In the genomic region with DNA sequence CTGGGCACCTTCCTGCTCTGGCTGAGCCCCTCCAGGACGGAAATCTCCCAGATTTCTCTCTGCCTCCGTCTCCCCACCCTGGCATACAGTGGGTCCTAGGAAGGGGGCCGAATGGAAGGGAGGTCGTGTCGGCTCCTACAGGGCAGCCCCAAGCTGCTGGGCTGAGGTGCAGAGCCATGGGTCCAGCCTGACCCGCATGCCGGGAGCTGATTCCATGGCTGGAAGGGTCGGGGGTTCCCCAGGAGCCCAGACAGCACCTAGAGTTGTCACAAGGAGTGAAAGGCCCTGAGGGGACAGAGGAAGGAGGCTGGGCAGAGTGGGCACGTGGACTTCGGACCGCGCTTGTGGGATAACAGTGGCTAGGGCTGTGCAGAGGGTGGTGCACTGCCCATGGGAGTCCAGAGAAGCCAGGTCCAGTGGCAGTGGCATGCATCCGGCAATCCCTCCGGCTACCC, we compare ENCODE assay signal across 25 cellular contexts. TPM values are rescaled to one million over a fixed set of nuclear protein-coding genes. Genes with fewer than 3 reads are reported as not detected.
DNase-seq lines count a peak whose midpoint lies in the region; ATAC-seq, FAIRE-seq and TF ChIP-seq lines count a peak whose summit lies in the region.
"Had no signal": no experiment of that assay in that cellular context is flagged by ENCODE, and none has a peak within 500 bp of the region (broad histone marks: within the 10 kb centered on the region; RNA-seq: fewer than 3 reads in every experiment).

No MANE protein-coding gene starts in this region.

- no peaks in the 10 kb centered on the region for H3K79me2 ChIP-seq in H1 (ENCODE audit: control insufficient read depth in 1 of 2, insufficient read depth in 2 of 2, low read length in 2 of 2)

- POLR2A ChIA-PET in H1 (lab: Charles Lee; ENCODE audit: partially characterized antibody), result interaction anchor here (0.9 to 10.9 kb wide), 6 partner anchors 9 to 406 kb away, joined by 3 to 197 read pairs (median 6); a partner anchor contains a TSS

- peak overlapping the region; percentile 69; the same call in 1 of the 2 replicates for H2BK5ac ChIP-seq in H1 (ENCODE audit: low read depth, low read length)
- peak overlapping the region; percentile 97 for H2BK5ac ChIP-seq in neuronal stem cell (ENCODE audit: low read length)

- peak overlapping the region; percentile 58 for H4K91ac ChIP-seq in H1 (replicated peaks; ENCODE audit: insufficient read length, low read length)
- H4K91ac ChIP-seq in neuronal stem cell (ENCODE audit: low read depth, low read length, poor library complexity), result peak overlapping the region; percentile 97

- H3K79me1 ChIP-seq in H1 (ENCODE audit: low read depth, low read length), result no peaks in the 10 kb centered on the region
- H3K79me1 ChIP-seq in neuronal stem cell (ENCODE audit: low read depth, low read length), result no peaks in the 10 kb centered on the region

- H3K27ac ChIP-seq in C4-2B (peak overlapping the region; percentile 83; the same call in 1 of the 2 replicates), HUES6 (ENCODE audit: low read depth, low read length) (peak overlapping the region; percentile 60; the same call in 1 of the 2 replicates), H1 (ENCODE audit: low read depth, low read length) (no peak overlapping the region), neuronal stem cell (replicated peaks; ENCODE audit: low read length) (peak overlapping the region; percentile 94)
- H3K27ac ChIP-seq: breast epithelium, esophagus muscularis mucosa, KMS-11, tibial artery had no signal

- H2BK120ac ChIP-seq in H1 (replicated peaks; ENCODE audit: low read depth, low read length) (peak overlapping the region; percentile 84), neuronal stem cell (ENCODE audit: low read depth, low read length) (peak overlapping the region; percentile 100)

- H3K14ac ChIP-seq in H1 (ENCODE audit: insufficient read length) (no peak overlapping the region), neuronal stem cell (ENCODE audit: low read length) (peak overlapping the region; percentile 91)

- no peak for FAIRE-seq in H1 (lab: Jason Lieb, UNC)

- no peak overlapping the region for H4K5ac ChIP-seq in H1 (ENCODE audit: insufficient read length, low read depth, low read length)

- H3K27me3 ChIP-seq in HUES6 (ENCODE audit: control insufficient read depth, insufficient read depth, low read length) (no peaks in the 10 kb centered on the region), H1 (replicated peaks in 1 of 4; ENCODE audit: control insufficient read depth in 3 of 4, extremely low read depth in 1 of 4, insufficient read depth in 3 of 4, low read length in 3 of 4) (no peaks in the 10 kb centered on the region; a peak in 1 of 7 replicates), neuronal stem cell (ENCODE audit: control insufficient read depth in 3 of 3, insufficient read depth in 3 of 3, low read depth in 1 of 3, low read length in 3 of 3) (no peaks in the 10 kb centered on the region)
- H3K27me3 ChIP-seq: breast epithelium, dorsolateral prefrontal cortex, esophagus muscularis mucosa, tibial artery had no signal

- no peak for DNase-seq in H1 (ENCODE audit: low read depth in 1 of 2, low spot score in 2 of 2)
- no peak for DNase-seq in neuronal stem cell (ENCODE audit: low spot score)
- DNase-seq in activated CD4-positive, CD25-positive, alpha-beta regulatory T cell treated with anti-CD3 and anti-CD28 coated beads, Interleukin-2, amount 50 U/mL, for 72 hours, result no peak
- no peak for DNase-seq in dedifferentiated amniotic fluid mesenchymal stem cell (ENCODE audit: extremely low spot score)
- DNase-seq: activated CD4-positive, CD25-positive, alpha-beta regulatory T cell; EL; naive thymus-derived CD4-positive, alpha-beta T cell; NCI-H1048; NCI-H2029; NCI-H510A; stimulated activated CD4-positive, alpha-beta T cell treated with anti-CD3 and anti-CD28 coated beads, Interleukin-15, amount 100 ng/mL, for 24 hours; T-helper 2 cell had no signal

- no peak for TF ChIP-seq CTCF in C4-2B (conservative IDR thresholded peaks at IDR 0.05)
- TF ChIP-seq CTCF in H1 (IDR thresholded peaks at IDR 0.05; ENCODE audit: control extremely low read depth in 1 of 3, insufficient read depth in 1 of 3, low read depth in 1 of 3, low read length in 3 of 3), result no peak

- H2AK5ac ChIP-seq in H1 (ENCODE audit: low read depth, low read length) (peak overlapping the region; percentile 25; the same call in 1 of the 2 replicates), neuronal stem cell (ENCODE audit: low read depth, low read length) (peak overlapping the region; percentile 100)

- no peak for TF ChIP-seq RAD21 in H1 (IDR thresholded peaks at IDR 0.05 in 1 of 2, conservative IDR thresholded peaks at IDR 0.05 in 1 of 2; ENCODE audit: low read depth in 2 of 2, low read length in 2 of 2)

- CTCF ChIA-PET in H1 (lab: Charles Lee; ENCODE audit: partially characterized antibody), result interaction anchor here (0.8 to 8.4 kb wide), 7 partner anchors 13 to 556 kb away, joined by 3 to 81 read pairs (median 18); a partner anchor contains a TSS

- H2BK20ac ChIP-seq in H1 (ENCODE audit: low read length), result peak overlapping the region; percentile 98

- peak overlapping the region; percentile 45; the same call in 1 of the 2 replicates for H4K8ac ChIP-seq in H1 (ENCODE audit: extremely low read depth, insufficient read depth, low read length)
- H4K8ac ChIP-seq in neuronal stem cell (ENCODE audit: low read depth, low read length), result peak overlapping the region; percentile 98

- H2BK12ac ChIP-seq in H1 (ENCODE audit: low read depth, low read length), result peak overlapping the region; percentile 86; the same call in 1 of the 2 replicates
- H2BK12ac ChIP-seq in neuronal stem cell (ENCODE audit: low read length), result peak overlapping the region; percentile 48

- no peak overlapping the region for H3K23ac ChIP-seq in H1 (ENCODE audit: insufficient read length)
- peak overlapping the region; percentile 21 for H3K23ac ChIP-seq in neuronal stem cell (ENCODE audit: low read depth, low read length, poor library complexity)

- peak overlapping the region in 1 of 2 experiments; percentile 16; a peak in 1 of 4 replicates for H3K4me2 ChIP-seq in H1 (ENCODE audit: insufficient read depth in 1 of 2, low read depth in 2 of 2, low read length in 2 of 2)
- no peak overlapping the region for H3K4me2 ChIP-seq in neuronal stem cell (ENCODE audit: insufficient read depth, low read length, poor library complexity, severe bottlenecking)
- H3K4me2 ChIP-seq: KMS-11 had no signal

- peaks cover 0 to 3% of the 10 kb centered on the region in 2 experiments for H4K20me1 ChIP-seq in H1 (replicated peaks in 1 of 2; ENCODE audit: control insufficient read depth in 1 of 2, insufficient read depth in 2 of 2, low read length in 2 of 2)

- peaks cover 22% of the 10 kb centered on the region for H3K36me3 ChIP-seq in HUES6 (ENCODE audit: control insufficient read depth, insufficient read depth, low read length)
- peaks cover 0 to 19% (median 8%) of the 10 kb centered on the region in 4 experiments; a peak in 5 of 8 replicates for H3K36me3 ChIP-seq in H1 (ENCODE audit: control insufficient read depth in 2 of 4, insufficient read depth in 4 of 4, low read length in 3 of 4)
- H3K36me3 ChIP-seq in neuronal stem cell (replicated peaks in 1 of 2; ENCODE audit: control insufficient read depth in 2 of 2, insufficient read depth in 2 of 2, low read length in 2 of 2), result peaks cover 5 to 8% of the 10 kb centered on the region in 2 donors
- H3K36me3 ChIP-seq: breast epithelium, HAP-1 had no signal

- 76% methylated on average over 13 of the region's 14 CpGs; no CpG with 5 or more reads in 1 of the 2 experiments for WGBS in H1 (ENCODE audit: extremely low coverage in 1 of 2, insufficient coverage in 1 of 2, insufficient read length in 1 of 2, insufficient replicate concordance in 2 of 2, low coverage in 1 of 2, low lambda C conversion rate in 2 of 2, missing lambda C conversion rate in 1 of 2), 2 experiments
- no CpG with 5 or more reads among the region's 14 CpGs for WGBS in neuronal stem cell (ENCODE audit: extremely low coverage in 2 of 2, insufficient read length in 2 of 2, insufficient replicate concordance in 1 of 2), 2 donors

- no peak for TF ChIP-seq POLR2A in H1 (IDR thresholded peaks at IDR 0.05; ENCODE audit: control extremely low read depth in 1 of 2, low read depth in 2 of 2, low read length in 2 of 2)

- H3K56ac ChIP-seq in H1 (replicated peaks; ENCODE audit: insufficient read length, low read depth, low read length), result no peak overlapping the region

- no peak overlapping the region for H3K18ac ChIP-seq in H1 (ENCODE audit: extremely low read depth, low read length)
- peak overlapping the region; percentile 99 for H3K18ac ChIP-seq in neuronal stem cell (ENCODE audit: low read length)

- peak overlapping the region; percentile 57 for H3K9ac ChIP-seq in HUES6 (ENCODE audit: low read length)
- no peak overlapping the region; a peak in 1 of 7 replicates for H3K9ac ChIP-seq in H1 (replicated peaks in 1 of 4; ENCODE audit: extremely low read depth in 1 of 4, low read depth in 3 of 4, low read length in 3 of 4)
- H3K9ac ChIP-seq in neuronal stem cell (ENCODE audit: low read depth, low read length, poor library complexity), result peak overlapping the region; percentile 88
- H3K9ac ChIP-seq: KMS-11 had no signal

- no peaks in the 10 kb centered on the region for H3K9me3 ChIP-seq in HUES6 (ENCODE audit: control insufficient read depth, insufficient read depth, low read depth, low read length)
- H3K9me3 ChIP-seq in H1 (ENCODE audit: insufficient read depth in 2 of 2, low read depth in 1 of 2, low read length in 1 of 2), result no peaks in the 10 kb centered on the region
- H3K9me3 ChIP-seq in neuronal stem cell (replicated peaks in 1 of 2; ENCODE audit: control insufficient read depth in 2 of 2, insufficient read depth in 1 of 2, low read depth in 1 of 2, low read length in 2 of 2), result no peaks in the 10 kb centered on the region
- H3K9me3 ChIP-seq: breast epithelium, esophagus muscularis mucosa, HAP-1, tibial artery had no signal

- peaks cover 21% of the 10 kb centered on the region for H3K4me1 ChIP-seq in HUES6 (ENCODE audit: control insufficient read depth, insufficient read depth, low read length)
- H3K4me1 ChIP-seq in H1 (replicated peaks in 1 of 4; ENCODE audit: control insufficient read depth in 3 of 4, insufficient read depth in 4 of 4, low read length in 3 of 4), result peaks cover 5 to 18% (median 13%) of the 10 kb centered on the region in 4 experiments
- H3K4me1 ChIP-seq in neuronal stem cell (ENCODE audit: control insufficient read depth in 2 of 2, insufficient read depth in 1 of 2, low read depth in 1 of 2, low read length in 2 of 2), result peaks cover 20 to 30% of the 10 kb centered on the region in 2 donors
- H3K4me1 ChIP-seq: breast epithelium had no signal

- H3K4ac ChIP-seq in H1 (replicated peaks; ENCODE audit: insufficient read length, low read depth, low read length) (peak overlapping the region; percentile 57), neuronal stem cell (ENCODE audit: low read length) (peak overlapping the region; percentile 99)

- H3K23me2 ChIP-seq in H1 (ENCODE audit: low read depth, low read length), result no peaks in the 10 kb centered on the region; the same call in 1 of the 2 replicates

- H3K4me3 ChIP-seq in HUES6 (ENCODE audit: low read depth, low read length) (no peak overlapping the region), H1 (ENCODE audit: extremely low read depth in 1 of 4, insufficient read depth in 2 of 4, low read depth in 3 of 4, low read length in 4 of 4) (no peak overlapping the region), neuronal stem cell (ENCODE audit: low read length in 2 of 2) (no peak overlapping the region)
- H3K4me3 ChIP-seq: breast epithelium, dorsolateral prefrontal cortex, esophagus muscularis mucosa, HAP-1, tibial artery had no signal

- no peak for TF ChIP-seq EP300 in H1 (IDR thresholded peaks at IDR 0.05; ENCODE audit: borderline replicate concordance in 1 of 2, low read depth in 2 of 2, low read length in 2 of 2)

- H2BK15ac ChIP-seq in H1 (ENCODE audit: low read length) (peak overlapping the region; percentile 21; the same call in 1 of the 2 replicates), neuronal stem cell (ENCODE audit: low read length) (peak overlapping the region; percentile 98)

- no peak overlapping the region for H2AFZ ChIP-seq in H1 (ENCODE audit: low read length)
- H2AFZ ChIP-seq in neuronal stem cell (ENCODE audit: low read length), result peak overlapping the region; percentile 87

- ATAC-seq in GM21515 (IDR thresholded peaks at IDR 0.05; ENCODE audit: unreplicated experiment), result no peak
- ATAC-seq: naive thymus-derived CD4-positive, alpha-beta T cell; stimulated activated memory B cell treated with anti-CD40 and anti-IgM and Interleukin-4, amounts not matched to agents 10 μg/mL and 1 μg/mL and 100 μg/mL, for 72 hours had no signal

RNA-seq across cellular contexts. Expression of a gene that starts 16.5 kb away (rescaled TPM):
- total RNA-seq in H1 (2021; fragmentation: NEBNext Ultra II Directional; extraction: Animal tissue kit (Norgen Biotek cat#: 25700)), result 170 and 172 TPM in 2 replicates
- polyA plus RNA-seq in H1 (2011; rRNA removed), result 64.5 and 156 TPM in 2 replicates
- polyA plus RNA-seq in H1 (2011; cell fraction: cytosol; rRNA removed), result 94.6 TPM
- 177 TPM for polyA plus RNA-seq in H1 (2011; cell fraction: nucleus; rRNA removed)
- polyA plus RNA-seq in H1 (2012, experiment 1 of 2), result 76.2 to 117 TPM (median 80.8 TPM) in 4 replicates
- polyA plus RNA-seq in H1 (2012, experiment 2 of 2), result 26.6 TPM
- polyA plus RNA-seq in H1 (2013, experiment 1 of 2), result 53.6 TPM
- 50.3 TPM for polyA plus RNA-seq in H1 (2013, experiment 2 of 2)
- polyA minus RNA-seq in H1 (2011; rRNA and poly(A)+ RNA removed), result 93.0 and 124 TPM in 2 replicates
- polyA minus RNA-seq in H1 (2011; cell fraction: cytosol; rRNA and poly(A)+ RNA removed), result 168 TPM
- polyA minus RNA-seq in H1 (2011; cell fraction: nucleus; rRNA and poly(A)+ RNA removed), result 217 TPM
- 56.5 TPM for polyA plus RNA-seq in neuronal stem cell (2013, experiment 1 of 2)
- 57.8 TPM for polyA plus RNA-seq in neuronal stem cell (2013, experiment 2 of 2)

RNA-seq across cellular contexts. Expression of a gene that starts 17.7 kb away (rescaled TPM):
- total RNA-seq in H1 (2021; fragmentation: NEBNext Ultra II Directional; extraction: Animal tissue kit (Norgen Biotek cat#: 25700)), result 21.0 and 21.3 TPM in 2 replicates
- 15.4 and 25.5 TPM in 2 replicates for polyA plus RNA-seq in H1 (2011; rRNA removed)
- 23.2 TPM for polyA plus RNA-seq in H1 (2011; cell fraction: cytosol; rRNA removed)
- 27.7 TPM for polyA plus RNA-seq in H1 (2011; cell fraction: nucleus; rRNA removed)
- polyA plus RNA-seq in H1 (2012, experiment 1 of 2), result 14.4 to 21.4 TPM (median 16.7 TPM) in 4 replicates
- 8.5 TPM for polyA plus RNA-seq in H1 (2012, experiment 2 of 2)
- 13.6 TPM for polyA plus RNA-seq in H1 (2013, experiment 1 of 2)
- 12.2 TPM for polyA plus RNA-seq in H1 (2013, experiment 2 of 2)
- polyA minus RNA-seq in H1 (2011; rRNA and poly(A)+ RNA removed), result 7.5 and 11.1 TPM in 2 replicates
- polyA minus RNA-seq in H1 (2011; cell fraction: cytosol; rRNA and poly(A)+ RNA removed), result 5.7 TPM
- polyA minus RNA-seq in H1 (2011; cell fraction: nucleus; rRNA and poly(A)+ RNA removed), result 18.6 TPM
- 13.6 TPM for polyA plus RNA-seq in neuronal stem cell (2013, experiment 1 of 2)
- polyA plus RNA-seq in neuronal stem cell (2013, experiment 2 of 2), result 13.3 TPM

RNA-seq across cellular contexts. Expression of a gene that starts 46.3 kb away (rescaled TPM):
- 14.8 and 15.4 TPM in 2 replicates for total RNA-seq in H1 (2021; fragmentation: NEBNext Ultra II Directional; extraction: Animal tissue kit (Norgen Biotek cat#: 25700))
- 9.6 and 14.8 TPM in 2 replicates for polyA plus RNA-seq in H1 (2011; rRNA removed)
- 10.8 TPM for polyA plus RNA-seq in H1 (2011; cell fraction: cytosol; rRNA removed)
- polyA plus RNA-seq in H1 (2011; cell fraction: nucleus; rRNA removed), result 14.7 TPM
- 5.4 to 6.9 TPM (median 5.7 TPM) in 4 replicates for polyA plus RNA-seq in H1 (2012, experiment 1 of 2)
- polyA plus RNA-seq in H1 (2012, experiment 2 of 2), result 9.2 TPM
- polyA plus RNA-seq in H1 (2013, experiment 1 of 2), result 28.8 TPM
- 34.3 TPM for polyA plus RNA-seq in H1 (2013, experiment 2 of 2)
- 4.9 and 9.9 TPM in 2 replicates for polyA minus RNA-seq in H1 (2011; rRNA and poly(A)+ RNA removed)
- 7.6 TPM for polyA minus RNA-seq in H1 (2011; cell fraction: cytosol; rRNA and poly(A)+ RNA removed)
- 6.4 TPM for polyA minus RNA-seq in H1 (2011; cell fraction: nucleus; rRNA and poly(A)+ RNA removed)
- 0.20 TPM for polyA plus RNA-seq in neuronal stem cell (2013, experiment 1 of 2)
- polyA plus RNA-seq in neuronal stem cell (2013, experiment 2 of 2), result 0.15 TPM
- total RNA-seq: activated T-helper 1 cell treated with anti-CD3 and anti-CD28 coated beads, Interleukin-12 subunit alpha, Interleukin-12 subunit beta, Interleukin-2, Interleukin-4 antibody, amounts not matched to agents 30 ng/mL and 10 ng/mL and 1 ng/mL, durations not matched to agents 14 hours and 24 hours and 36 hours; breast epithelium; dorsolateral prefrontal cortex; esophagus muscularis mucosa; glomerular endothelial cell; liver; naive thymus-derived CD4-positive, alpha-beta T cell had no signal
- polyA plus RNA-seq: naive thymus-derived CD4-positive, alpha-beta T cell had no signal

Comparison
In these comparisons a context has a peak if more than half of its experiments do, and no peak if none do; other contexts are left out.
1. H3K9ac ChIP-seq: peak in HUES6 (single experiment) and neuronal stem cell (single experiment); none in H1 (0 of 4).